11 cellular contexts compared by ENCODE assay signal in the genomic region with DNA sequence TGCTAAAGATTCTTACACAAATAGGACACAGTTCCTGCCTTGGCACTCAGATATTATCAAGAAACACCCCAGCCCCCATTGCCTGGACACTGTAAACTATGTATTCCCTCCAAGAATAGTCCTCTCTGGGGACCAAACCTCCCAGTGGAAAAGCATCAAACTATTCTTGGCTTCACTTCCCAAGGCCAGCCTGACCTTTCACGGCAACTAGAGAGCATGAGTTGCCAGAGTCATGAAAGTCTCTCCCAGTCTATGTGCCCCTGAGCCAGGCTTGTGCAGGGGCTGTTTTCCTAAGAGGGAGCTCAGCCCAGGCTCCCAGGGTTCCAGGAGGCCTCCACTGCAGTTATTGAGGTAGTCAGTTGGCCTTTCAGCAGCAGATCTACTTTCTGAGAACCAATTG.
DNase-seq lines count a peak whose midpoint lies in the region; ATAC-seq and TF ChIP-seq lines count a peak whose summit lies in the region.
"Had no signal": no experiment of that assay in that cellular context is flagged by ENCODE, and none has a peak within 500 bp of the region (broad histone marks: within the 10 kb centered on the region; RNA-seq: fewer than 3 reads in every experiment).

No MANE protein-coding gene starts in this region.

- POLR2A ChIA-PET in naive thymus-derived CD4-positive, alpha-beta T cell (lab: Charles Lee): interaction anchor here (0.5 to 2.4 kb wide), 8 partner anchors 8 to 276 kb away, joined by 3 to 12 read pairs (median 4); a partner anchor contains a TSS

- TF ChIP-seq CTCF in brain (conservative IDR thresholded peaks at IDR 0.05) (no peak), CD14-positive monocyte (IDR thresholded peaks at IDR 0.05) (no peak)

- 7 to 8% methylated on average over 1 of the region's 1 CpG for WGBS in aorta, 2 donors

- peak overlapping the region; percentile 55 for H3K4me3 Mint-ChIP-seq in stimulated activated naive CD8-positive, alpha-beta T cell treated with anti-CD3 and anti-CD28 coated beads, Interleukin-15, Interleukin-2, amounts not matched to agents 100 ng/mL and 50 ng/mL, for 24 hours
- H3K4me3 Mint-ChIP-seq in brain: no peak overlapping the region
- peak overlapping the region; percentile 65 to 81 (median 68) for H3K4me3 Mint-ChIP-seq in naive thymus-derived CD4-positive, alpha-beta T cell
- H3K4me3 Mint-ChIP-seq in CD14-positive monocyte: no peak overlapping the region
- H3K4me3 Mint-ChIP-seq: WTC11 had no signal

- H3K4me3 ChIP-seq in naive thymus-derived CD4-positive, alpha-beta T cell (ENCODE audit: low read length): peak overlapping the region; percentile 9
- H3K4me3 ChIP-seq in aorta (ENCODE audit: low read length in 2 of 2): no peak overlapping the region

- H3K27me3 ChIP-seq in naive thymus-derived CD4-positive, alpha-beta T cell (ENCODE audit: control insufficient read depth in 2 of 2, insufficient read depth in 2 of 2, low read length in 2 of 2): no peaks in the 10 kb centered on the region
- H3K27me3 ChIP-seq in aorta (ENCODE audit: control insufficient read depth in 1 of 2, insufficient read depth in 2 of 2, low read length in 1 of 2): no peaks in the 10 kb centered on the region

- no peaks in the 10 kb centered on the region for H3K27me3 Mint-ChIP-seq in stimulated activated naive CD8-positive, alpha-beta T cell treated with anti-CD3 and anti-CD28 coated beads, Interleukin-15, Interleukin-2, amounts not matched to agents 100 ng/mL and 50 ng/mL, for 24 hours
- peaks cover 3% of the 10 kb centered on the region for H3K27me3 Mint-ChIP-seq in brain
- H3K27me3 Mint-ChIP-seq in naive thymus-derived CD4-positive, alpha-beta T cell: peaks cover 0 to 51% (median 0%) of the 10 kb centered on the region in 5 donors
- H3K27me3 Mint-ChIP-seq in CD14-positive monocyte (ENCODE audit: low read depth in 3 of 3): peaks cover 0 to 2% (median 0%) of the 10 kb centered on the region in 3 donors

- ATAC-seq in stimulated activated naive CD8-positive, alpha-beta T cell treated with anti-CD3 and anti-CD28 coated beads, Interleukin-15, Interleukin-2, amounts not matched to agents 100 U/mL and 50 U/mL, for 24 hours: no peak
- no peak for ATAC-seq in naive thymus-derived CD4-positive, alpha-beta T cell
- ATAC-seq in aorta (ENCODE audit: low FRiP score): peak; percentile 82
- ATAC-seq: WTC11 had no signal

- peaks cover 84% of the 10 kb centered on the region for H3K4me1 Mint-ChIP-seq in stimulated activated naive CD8-positive, alpha-beta T cell treated with anti-CD3 and anti-CD28 coated beads, Interleukin-15, Interleukin-2, amounts not matched to agents 100 ng/mL and 50 ng/mL, for 24 hours (ENCODE audit: low read depth)
- H3K4me1 Mint-ChIP-seq in brain (peaks cover 68% of the 10 kb centered on the region), CD14-positive monocyte (peaks cover 5% of the 10 kb centered on the region)
- H3K4me1 Mint-ChIP-seq in naive thymus-derived CD4-positive, alpha-beta T cell: peaks cover 46 to 95% (median 82%) of the 10 kb centered on the region in 7 donors

- H3K9me3 Mint-ChIP-seq in stimulated activated naive CD8-positive, alpha-beta T cell treated with anti-CD3 and anti-CD28 coated beads, Interleukin-15, Interleukin-2, amounts not matched to agents 100 ng/mL and 50 ng/mL, for 24 hours: peaks cover 3% of the 10 kb centered on the region
- H3K9me3 Mint-ChIP-seq in brain (peaks cover 0 to 4% (median 0%) of the 10 kb centered on the region in 5 experiments), CD14-positive monocyte (peaks cover 0 to 3% (median 0%) of the 10 kb centered on the region in 7 donors)
- peaks cover 0 to 4% (median 0%) of the 10 kb centered on the region in 11 donors for H3K9me3 Mint-ChIP-seq in naive thymus-derived CD4-positive, alpha-beta T cell
- H3K9me3 Mint-ChIP-seq: WTC11 had no signal

- no peak overlapping the region for H3K27ac ChIP-seq in naive thymus-derived CD4-positive, alpha-beta T cell (ENCODE audit: low read depth, low read length)
- H3K27ac ChIP-seq in aorta (ENCODE audit: low read depth in 1 of 2, low read length in 2 of 2): peak overlapping the region; percentile 82 to 87

- CTCF ChIA-PET in naive thymus-derived CD4-positive, alpha-beta T cell (lab: Charles Lee): interaction anchor here (0.9 kb wide), 1 partner anchor 275 kb away, joined by 3 read pairs; no protein-coding TSS in a partner anchor

- peak overlapping the region; percentile 88 for H3K27ac Mint-ChIP-seq in stimulated activated naive CD8-positive, alpha-beta T cell treated with anti-CD3 and anti-CD28 coated beads, Interleukin-15, Interleukin-2, amounts not matched to agents 100 ng/mL and 50 ng/mL, for 24 hours
- H3K27ac Mint-ChIP-seq in brain: peak overlapping the region; percentile 8 to 74 (median 46)
- H3K27ac Mint-ChIP-seq in naive thymus-derived CD4-positive, alpha-beta T cell: peak overlapping the region in 8 of 9 donors; percentile 23 to 96 (median 90)
- H3K27ac Mint-ChIP-seq in CD14-positive monocyte: peak overlapping the region in 1 of 7 donors; percentile 1
- H3K27ac Mint-ChIP-seq: WTC11 had no signal

- no peaks in the 10 kb centered on the region for H3K36me3 Mint-ChIP-seq in stimulated activated naive CD8-positive, alpha-beta T cell treated with anti-CD3 and anti-CD28 coated beads, Interleukin-15, Interleukin-2, amounts not matched to agents 100 ng/mL and 50 ng/mL, for 24 hours (ENCODE audit: low read depth)
- H3K36me3 Mint-ChIP-seq in brain (no peaks in the 10 kb centered on the region), CD14-positive monocyte (no peaks in the 10 kb centered on the region)
- peaks cover 0 to 12% (median 0%) of the 10 kb centered on the region in 5 donors for H3K36me3 Mint-ChIP-seq in naive thymus-derived CD4-positive, alpha-beta T cell
- H3K36me3 Mint-ChIP-seq: WTC11 had no signal

- no peaks in the 10 kb centered on the region for H3K9me3 ChIP-seq in naive thymus-derived CD4-positive, alpha-beta T cell (ENCODE audit: control insufficient read depth in 2 of 3, low read length in 3 of 3)
- H3K9me3 ChIP-seq in aorta (ENCODE audit: control insufficient read depth, low read length): no peaks in the 10 kb centered on the region

- H3K36me3 ChIP-seq in naive thymus-derived CD4-positive, alpha-beta T cell (ENCODE audit: control insufficient read depth in 2 of 3, insufficient read depth in 3 of 3, low read length in 3 of 3): no peaks in the 10 kb centered on the region
- no peaks in the 10 kb centered on the region for H3K36me3 ChIP-seq in aorta (ENCODE audit: control insufficient read depth in 1 of 2, insufficient read depth in 2 of 2, low read length in 1 of 2)

- intact Hi-C loops in naive thymus-derived CD4-positive, alpha-beta T cell (cut with micrococcal nuclease): loop anchor here (1.0 to 10.0 kb wide), 15 partner anchors 8 to 1750 kb away; a partner anchor contains a TSS
- intact Hi-C loops in aorta (cut with DNase I) (loop anchor here in 1 of 2 donors (5.0 kb wide), 2 partner anchors 67 to 88 kb away; no protein-coding TSS in a partner anchor), CD14-positive monocyte (cut with micrococcal nuclease) (no loop called here)

- H3K4me1 ChIP-seq in naive thymus-derived CD4-positive, alpha-beta T cell (ENCODE audit: control insufficient read depth in 2 of 2, insufficient read depth in 2 of 2, low read length in 2 of 2): peaks cover 38 to 60% of the 10 kb centered on the region in 2 donors
- H3K4me1 ChIP-seq in aorta (ENCODE audit: control insufficient read depth in 1 of 2, insufficient read depth in 2 of 2, low read length in 2 of 2): peaks cover 8 to 25% of the 10 kb centered on the region in 2 donors

- no peak for DNase-seq in stimulated activated naive CD8-positive, alpha-beta T cell treated with anti-CD3 and anti-CD28 coated beads, Interleukin-15, Interleukin-2, amounts not matched to agents 100 U/mL and 50 U/mL, for 24 hours
- no peak for DNase-seq in naive thymus-derived CD4-positive, alpha-beta T cell
- DNase-seq in aorta (peak in 1 of 2 donors; percentile 50), CD14-positive monocyte (ENCODE audit: low spot score) (no peak), NCI-H510A treated with DMSO at 0.1 percent for 48 hours (lab: John Stamatoyannopoulos, UW) (no peak), NCI-H1105 (lab: John Stamatoyannopoulos, UW) (no peak)
- DNase-seq: NCI-H1417 treated with DMSO at 0.1 percent for 48 hours, occipital lobe had no signal

Comparison
In these comparisons a context has a peak if more than half of its experiments do, and no peak if none do; other contexts are left out.
1. H3K4me3 Mint-ChIP-seq: peak in stimulated activated naive CD8-positive, alpha-beta T cell treated with anti-CD3 and anti-CD28 coated beads, Interleukin-15, Interleukin-2, amounts not matched to agents 100 ng/mL and 50 ng/mL, for 24 hours (single experiment) and naive thymus-derived CD4-positive, alpha-beta T cell (10 of 10); none in brain (0 of 5) and CD14-positive monocyte (0 of 2).
2. intact Hi-C loops: an anchor here in naive thymus-derived CD4-positive, alpha-beta T cell (1.0 to 10.0 kb wide); none called in CD14-positive monocyte.